In the genomic region with DNA sequence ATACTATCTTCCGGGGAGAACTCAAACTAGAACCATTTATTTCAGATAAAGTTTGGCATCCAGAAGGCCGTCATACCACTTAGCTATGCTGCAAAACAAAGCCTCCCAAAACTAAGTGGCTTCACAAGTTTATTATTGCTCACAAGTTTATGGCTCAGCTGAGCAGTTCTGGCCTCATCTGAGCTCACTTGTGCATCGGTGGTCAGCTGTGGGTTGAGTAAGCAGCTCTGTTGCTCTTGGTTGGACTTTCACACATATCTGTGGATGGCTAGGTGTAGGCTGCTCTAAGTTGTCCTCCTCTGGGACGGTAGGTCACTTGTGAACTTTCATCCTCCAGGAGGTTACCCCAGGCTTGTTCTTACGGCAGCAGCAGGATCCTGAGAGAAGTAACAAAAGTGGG, we compare ENCODE assay signal across 12 cellular contexts.
"Had no signal": no experiment of that assay in that cellular context is flagged by ENCODE, and none has a peak within 500 bp of the region (broad histone marks: within the 10 kb centered on the region; RNA-seq: fewer than 3 reads in every experiment).

No MANE protein-coding gene starts in this region.

- H3K4me3 Mint-ChIP-seq: activated B cell treated with CpG ODN at 0.5 μM for 24 hours; activated T-helper 17 cell treated with anti-CD3 and anti-CD28 coated beads, Interleukin-2, amount 50 U/mL, for 72 hours; type B pancreatic cell had no signal

- H3K9me3 Mint-ChIP-seq: activated B cell treated with CpG ODN at 0.5 μM for 24 hours; activated T-helper 17 cell treated with anti-CD3 and anti-CD28 coated beads, Interleukin-2, amount 50 U/mL, for 72 hours had no signal

- ATAC-seq: activated T-helper 17 cell treated with anti-CD3 and anti-CD28 coated beads, Interleukin-2, amount 50 U/mL, for 72 hours; stimulated activated naive CD8-positive, alpha-beta T cell treated with anti-CD3 and anti-CD28 coated beads, Interleukin-15, Interleukin-2, amounts not matched to agents 100 U/mL and 50 U/mL, for 24 hours had no signal

- H3K27ac ChIP-seq: lower lobe of right lung, SJSA1 had no signal

- DNase-seq: activated B cell treated with CpG ODN at 0.5 μM for 24 hours; activated naive CD4-positive, alpha-beta T cell treated with Interleukin-2 at 50 U/mL for 16 hours; lower lobe of right lung; small intestine; stimulated activated CD4-positive, alpha-beta T cell treated with anti-CD3 and anti-CD28 coated beads, Interleukin-4, amount 100 ng/mL, for 4 hours; stimulated activated CD8-positive, alpha-beta memory T cell treated with anti-CD3 and anti-CD28 coated beads, Interleukin-4, amount 100 ng/mL, for 48 hours; stimulated activated naive CD8-positive, alpha-beta T cell treated with anti-CD3 and anti-CD28 coated beads, Interleukin-15, Interleukin-2, amounts not matched to agents 100 U/mL and 50 U/mL, for 24 hours had no signal

- H3K36me3 Mint-ChIP-seq: type B pancreatic cell had no signal

- H3K27me3 Mint-ChIP-seq: activated B cell treated with CpG ODN at 0.5 μM for 24 hours; activated T-helper 17 cell treated with anti-CD3 and anti-CD28 coated beads, Interleukin-2, amount 50 U/mL, for 72 hours; progenitor cell of endocrine pancreas; type B pancreatic cell had no signal

- H3K9me3 ChIP-seq: lower lobe of right lung, right atrium auricular region, SJSA1 had no signal

- H3K4me1 Mint-ChIP-seq: activated B cell treated with CpG ODN at 0.5 μM for 24 hours had no signal

- H3K27ac Mint-ChIP-seq: activated B cell treated with CpG ODN at 0.5 μM for 24 hours; activated T-helper 17 cell treated with anti-CD3 and anti-CD28 coated beads, Interleukin-2, amount 50 U/mL, for 72 hours; progenitor cell of endocrine pancreas; type B pancreatic cell had no signal

- H3K4me1 ChIP-seq: lower lobe of right lung had no signal

- H3K27me3 ChIP-seq: right atrium auricular region, SJSA1 had no signal

- H3K4me3 ChIP-seq: lower lobe of right lung, right atrium auricular region, SJSA1 had no signal

- H3K36me3 ChIP-seq: lower lobe of right lung, right atrium auricular region, SJSA1 had no signal
